In the genomic region with DNA sequence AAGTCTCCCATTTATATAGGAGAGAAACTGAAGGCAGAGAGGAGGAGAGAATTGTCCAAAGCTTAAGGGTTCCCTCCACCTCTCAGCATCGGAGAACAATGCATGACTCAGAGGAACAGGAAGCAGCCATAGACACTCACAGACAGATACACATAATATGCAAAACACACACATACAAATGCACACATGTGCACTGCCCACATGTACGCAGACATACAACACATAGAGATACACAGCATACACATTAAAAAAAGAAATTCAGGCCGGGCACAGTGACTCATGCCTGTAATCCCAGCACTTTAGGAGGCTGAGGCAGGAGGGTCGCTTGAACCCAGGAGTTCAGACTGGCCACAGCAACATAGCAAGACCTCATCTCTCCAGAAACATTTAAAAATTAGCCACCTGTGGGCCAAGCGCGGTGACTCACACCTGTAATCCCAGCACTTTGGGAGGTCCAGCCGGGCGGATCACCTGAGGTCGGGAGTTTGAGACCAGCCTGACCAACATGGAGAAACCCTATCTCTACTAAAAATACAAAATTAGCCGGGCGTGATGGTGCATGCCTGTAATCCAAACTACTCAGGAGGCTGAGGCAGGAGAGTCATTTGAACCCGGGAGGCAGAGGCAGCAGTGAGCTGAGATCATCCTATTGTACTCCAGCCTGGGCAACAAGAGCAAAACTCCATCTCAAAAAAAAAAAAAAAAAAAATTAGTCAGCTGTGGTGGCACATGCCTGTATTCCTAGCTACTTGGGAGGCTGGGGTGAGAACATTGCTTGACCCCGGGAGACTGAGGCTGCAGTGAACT, we compare ENCODE assay signal across 13 cellular contexts. TPM values are rescaled to one million over a fixed set of nuclear protein-coding genes. Genes with fewer than 3 reads are reported as not detected.
DNase-seq lines count a peak whose midpoint lies in the region; ATAC-seq, FAIRE-seq and TF ChIP-seq lines count a peak whose summit lies in the region.
"Had no signal": no experiment of that assay in that cellular context is flagged by ENCODE, and none has a peak within 500 bp of the region (broad histone marks: within the 10 kb centered on the region; RNA-seq: fewer than 3 reads in every experiment).

No MANE protein-coding gene starts in this region.

- H3K27ac Mint-ChIP-seq in neural crest cell (ENCODE audit: unreplicated experiment) = peak overlapping the region; percentile 14

- no peak overlapping the region for H3K4me3 Mint-ChIP-seq in neural crest cell
- H3K4me3 Mint-ChIP-seq: naive thymus-derived CD8-positive, alpha-beta T cell had no signal

- H3K9me3 Mint-ChIP-seq in neural crest cell = no peaks in the 10 kb centered on the region
- H3K9me3 Mint-ChIP-seq: naive thymus-derived CD8-positive, alpha-beta T cell had no signal

- ATAC-seq in GM21390 (IDR thresholded peaks at IDR 0.05; ENCODE audit: unreplicated experiment) (no peak), HG03432 (IDR thresholded peaks at IDR 0.05; ENCODE audit: unreplicated experiment) (no peak), GM19035 (IDR thresholded peaks at IDR 0.05; ENCODE audit: unreplicated experiment) (no peak)
- ATAC-seq: naive thymus-derived CD8-positive, alpha-beta T cell had no signal

- H3K4me1 Mint-ChIP-seq in neural crest cell = no peaks in the 10 kb centered on the region

- DNase-seq in GM12892 (ENCODE audit: insufficient read length) (no peak), KBM-7 (peak; percentile 46), astrocyte of the spinal cord (ENCODE audit: low read depth, low spot score) (peak; percentile 32), neural crest cell (ENCODE audit: low read depth, low spot score) (no peak)
- DNase-seq: activated effector memory CD4-positive, alpha-beta T cell treated with anti-CD3 and anti-CD28 coated beads, Interleukin-2, amount 50 U/mL, for 16 hours; hippocampal formation; IMR-90; naive thymus-derived CD8-positive, alpha-beta T cell had no signal

- H3K36me3 Mint-ChIP-seq in neural crest cell (ENCODE audit: low read depth) = no peaks in the 10 kb centered on the region

- FAIRE-seq in GM12892 (lab: Jason Lieb, UNC) = peak; percentile 85
- FAIRE-seq: colon, GM19239 had no signal

- no peaks in the 10 kb centered on the region for H3K27me3 Mint-ChIP-seq in neural crest cell (ENCODE audit: low read depth)
- H3K27me3 Mint-ChIP-seq: naive thymus-derived CD8-positive, alpha-beta T cell had no signal

- in situ Hi-C loops in KBM-7 (cut with MboI; ENCODE audit: low pct_unique_long_range_greater_than_20kb, low sequenced_read_pairs) = no loop called here
- in situ Hi-C loops in astrocyte of the spinal cord (cut with HindIII; ENCODE audit: low sequenced_read_pairs) = no loop called here

- TF ChIP-seq CTCF in astrocyte of the spinal cord (IDR thresholded peaks at IDR 0.05; ENCODE audit: low read depth, low read length) = no peak
- TF ChIP-seq CTCF in neural crest cell (conservative IDR thresholded peaks at IDR 0.05) = no peak

- TF ChIP-seq POLR2A in GM12892 (IDR thresholded peaks at IDR 0.05; ENCODE audit: low read depth, low read length) = no peak

- H3K4me3 ChIP-seq in astrocyte of the spinal cord (ENCODE audit: low read depth, low read length) = no peak overlapping the region

RNA-seq across cellular contexts. Expression of a gene that starts 11.3 kb away (rescaled TPM):
- 40.4 TPM for polyA plus RNA-seq in GM12892 (2012; ENCODE audit: missing spikeins)
- total RNA-seq in neural crest cell = 63.0 and 64.4 TPM in 2 replicates

RNA-seq across cellular contexts. Expression of a gene that starts 23.6 kb away (rescaled TPM):
- 7.4 TPM for polyA plus RNA-seq in GM12892 (2012; ENCODE audit: missing spikeins)
- 29.6 and 33.0 TPM in 2 replicates for total RNA-seq in neural crest cell

RNA-seq across cellular contexts. Expression of a gene that starts 31.4 kb away (rescaled TPM):
- 38.4 TPM for polyA plus RNA-seq in GM12892 (2012; ENCODE audit: missing spikeins)
- total RNA-seq in neural crest cell = 132 and 133 TPM in 2 replicates

RNA-seq across cellular contexts. Expression of a gene that starts 36.7 kb away (rescaled TPM):
- polyA plus RNA-seq in GM12892 (2012; ENCODE audit: missing spikeins) = 5.9 TPM
- 28.7 and 32.6 TPM in 2 replicates for total RNA-seq in neural crest cell

Comparison
In these comparisons a context has a peak if more than half of its experiments do, and no peak if none do; other contexts are left out.
1. DNase-seq: peak in KBM-7 (single experiment) and astrocyte of the spinal cord (single experiment); none in GM12892 (single experiment) and neural crest cell (single experiment).